In genomic region chr7:106110885-106111670, GRCh38 we compare ENCODE assay signal across 7 cellular contexts. TPM values are rescaled to one million over a fixed set of nuclear protein-coding genes. Genes with fewer than 3 reads are reported as not detected.
DNase-seq lines count a peak whose midpoint lies in the region; ATAC-seq and TF ChIP-seq lines count a peak whose summit lies in the region.

No MANE protein-coding gene starts in this region.

- H3K27ac ChIP-seq in mesendoderm (ENCODE audit: low read depth, low read length) (no peak overlapping the region), aorta (ENCODE audit: low read depth in 1 of 2, low read length in 2 of 2) (peak overlapping the region; percentile 76 to 96)

- peak overlapping the region; percentile 77 for H3K4ac ChIP-seq in mesendoderm (ENCODE audit: low read depth, low read length)

- H3K36me3 ChIP-seq in mesendoderm (ENCODE audit: control insufficient read depth, insufficient read depth, low read length) (no peaks in the 10 kb centered on the region), aorta (ENCODE audit: control insufficient read depth in 1 of 2, insufficient read depth in 2 of 2, low read length in 1 of 2) (no peaks in the 10 kb centered on the region)

- H3K23ac ChIP-seq in mesendoderm (ENCODE audit: low read length): no peak overlapping the region

- H3K9ac ChIP-seq in mesendoderm (ENCODE audit: low read length): peak overlapping the region; percentile 95

- H3K27ac Mint-ChIP-seq in central memory CD8-positive, alpha-beta T cell (ENCODE audit: low read depth): peak overlapping the region; percentile 94

- H3K4me1 ChIP-seq in mesendoderm (ENCODE audit: control insufficient read depth, low read depth, low read length) (peaks cover 5% of the 10 kb centered on the region), aorta (ENCODE audit: control insufficient read depth in 1 of 2, insufficient read depth in 2 of 2, low read length in 2 of 2) (peaks cover 2 to 3% of the 10 kb centered on the region in 2 donors)

- no peak overlapping the region for H2BK15ac ChIP-seq in mesendoderm (replicated peaks; ENCODE audit: low read depth)

- no peaks in the 10 kb centered on the region for H3K27me3 Mint-ChIP-seq in central memory CD8-positive, alpha-beta T cell

- H2BK5ac ChIP-seq in mesendoderm (ENCODE audit: low read length): no peak overlapping the region

- no peak for TF ChIP-seq CTCF in GM12875 (IDR thresholded peaks at IDR 0.05; ENCODE audit: borderline replicate concordance, insufficient read depth, low read depth, low read length)

- H4K8ac ChIP-seq in mesendoderm (ENCODE audit: low read depth, low read length): no peak overlapping the region

- WGBS in mesendoderm (ENCODE audit: extremely low coverage, insufficient coverage, low lambda C conversion rate): no CpG with 5 or more reads among the region's 21 CpGs
- 12 to 15% methylated on average over 21 of the region's 21 CpGs for WGBS in aorta, 2 donors

- H3K4me2 ChIP-seq in mesendoderm (ENCODE audit: low read length): peak overlapping the region; percentile 72

- ATAC-seq in central memory CD8-positive, alpha-beta T cell (replicated peaks; ENCODE audit: extremely low read depth, poor library complexity, severe bottlenecking): no peak
- ATAC-seq in aorta (ENCODE audit: low FRiP score): no peak
- ATAC-seq in GM21576 (IDR thresholded peaks at IDR 0.05; ENCODE audit: unreplicated experiment): no peak

- DNase-seq in NCI-H526 (lab: John Stamatoyannopoulos, UW): peak; percentile 61 to 67
- DNase-seq in central memory CD8-positive, alpha-beta T cell (ENCODE audit: low spot score in 2 of 2): no peak
- no peak for DNase-seq in mesendoderm
- no peak for DNase-seq in aorta
- DNase-seq in stimulated activated CD4-positive, alpha-beta T cell treated with anti-CD3 and anti-CD28 coated beads, Interleukin-2, amount 100 ng/mL, for 24 hours: no peak

- peak overlapping the region; percentile 63 for H3K18ac ChIP-seq in mesendoderm (ENCODE audit: low read length)

- H3K4me3 ChIP-seq in GM12875 (ENCODE audit: low read depth, low read length) (peak overlapping the region; percentile 94), mesendoderm (ENCODE audit: low read length) (peak overlapping the region; percentile 85), aorta (ENCODE audit: low read length in 2 of 2) (peak overlapping the region; percentile 62 to 67)

- H3K56ac ChIP-seq in mesendoderm (ENCODE audit: low read length): peak overlapping the region; percentile 97

- no peak overlapping the region for H4K5ac ChIP-seq in mesendoderm (ENCODE audit: low read length)

- H3K27me3 ChIP-seq in mesendoderm (ENCODE audit: insufficient read depth, low read length, poor library complexity) (no peaks in the 10 kb centered on the region), aorta (ENCODE audit: control insufficient read depth in 1 of 2, insufficient read depth in 2 of 2, low read length in 1 of 2) (no peaks in the 10 kb centered on the region)

- H3K4me3 Mint-ChIP-seq in central memory CD8-positive, alpha-beta T cell: peak overlapping the region; percentile 85

- H3K79me1 ChIP-seq in mesendoderm (ENCODE audit: low read length): peaks cover 7% of the 10 kb centered on the region

- H2BK120ac ChIP-seq in mesendoderm (ENCODE audit: low read depth, low read length): no peak overlapping the region

- peaks cover 32% of the 10 kb centered on the region for H3K79me2 ChIP-seq in mesendoderm (ENCODE audit: control insufficient read depth, insufficient read depth, low read length)

- no peaks in the 10 kb centered on the region for H3K9me3 ChIP-seq in aorta (ENCODE audit: control insufficient read depth, low read length)

- no peak overlapping the region for H2AK5ac ChIP-seq in mesendoderm (ENCODE audit: low read length)

- peaks cover 12% of the 10 kb centered on the region for H3K36me3 Mint-ChIP-seq in central memory CD8-positive, alpha-beta T cell (ENCODE audit: insufficient read depth)

- H3K9me3 Mint-ChIP-seq in central memory CD8-positive, alpha-beta T cell: no peaks in the 10 kb centered on the region

- intact Hi-C loops in aorta (cut with DNase I): loop anchor here (5.0 kb wide), 2 partner anchors 41 to 44 kb away; no protein-coding TSS in a partner anchor

- H3K4me1 Mint-ChIP-seq in central memory CD8-positive, alpha-beta T cell: peaks cover 33% of the 10 kb centered on the region

RNA-seq across cellular contexts. Expression of gene SYPL1, which starts 1.0 kb away (rescaled TPM):
- polyA plus RNA-seq in mesendoderm (2013, experiment 1 of 2): 62.6 TPM
- polyA plus RNA-seq in mesendoderm (2013, experiment 2 of 2): 61.6 TPM
- 10 to 100 TPM; 69.1 to 70.5 TPM for total RNA-seq in aorta
- polyA plus RNA-seq in aorta: 10 to 100 TPM; 38.9 to 56.0 TPM

Comparison
In these comparisons a context has a peak if more than half of its experiments do, and no peak if none do; other contexts are left out.
1. DNase-seq: peak in NCI-H526 (2 of 2); none in central memory CD8-positive, alpha-beta T cell (0 of 2), mesendoderm (single experiment), aorta (0 of 2) and stimulated activated CD4-positive, alpha-beta T cell treated with anti-CD3 and anti-CD28 coated beads, Interleukin-2, amount 100 ng/mL, for 24 hours (0 of 2).
2. Peak in every context shown above with its lines, with median percentiles within 50 percentile points of each other: H3K4me3 ChIP-seq.